ENCODE assay signal across 18 cellular contexts in the genomic region with DNA sequence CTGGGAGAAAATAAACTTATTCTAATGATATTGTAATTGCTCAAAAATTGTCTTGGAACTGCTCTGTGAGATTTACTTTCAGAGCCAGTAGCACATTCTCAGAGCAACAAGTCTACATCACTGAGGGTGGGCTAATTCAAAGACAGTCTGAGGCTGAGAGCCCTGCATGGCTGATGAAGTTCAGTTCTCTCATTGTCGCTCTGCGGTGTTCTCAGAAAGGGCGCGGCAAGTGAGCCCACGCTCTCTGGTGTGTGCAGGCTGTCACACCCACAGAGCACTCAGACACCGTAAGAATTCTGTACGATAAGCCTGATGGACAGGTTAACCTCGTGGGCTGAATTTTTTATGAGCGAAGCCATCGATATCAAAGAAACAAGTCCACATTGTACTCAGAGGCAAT.
"Had no signal": no experiment of that assay in that cellular context is flagged by ENCODE, and none has a peak within 500 bp of the region (broad histone marks: within the 10 kb centered on the region; RNA-seq: fewer than 3 reads in every experiment).

No MANE protein-coding gene starts in this region.

- H3K36me3 ChIP-seq: colonic mucosa, heart left ventricle, neutrophil, right lobe of liver, tibial artery, upper lobe of right lung, vagina had no signal

- H3K27ac ChIP-seq: colonic mucosa, heart left ventricle, neutrophil, right lobe of liver, tibial artery, upper lobe of right lung, vagina had no signal

- H3K4me3 ChIP-seq: colonic mucosa, heart left ventricle, right lobe of liver, tibial artery, upper lobe of right lung, vagina had no signal

- DNase-seq: colonic mucosa; effector CD4-positive, alpha-beta T cell; endodermal cell; erythroblast; foreskin melanocyte; heart left ventricle; hippocampal formation; mammary epithelial cell; naive thymus-derived CD4-positive, alpha-beta T cell; nephron progenitor cell; posterior cingulate gyrus; right lobe of liver; stimulated activated CD4-positive, alpha-beta T cell treated with anti-CD3 and anti-CD28 coated beads, Interleukin-4, amount 100 ng/mL, for 1 hour; stimulated activated CD8-positive, alpha-beta memory T cell treated with anti-CD3 and anti-CD28 coated beads, Interleukin-4, amount 100 ng/mL, for 48 hours; tibial artery; upper lobe of right lung had no signal

- H3K9me3 ChIP-seq: colonic mucosa, heart left ventricle, neutrophil, right lobe of liver, tibial artery, upper lobe of right lung, vagina had no signal

- H3K27me3 ChIP-seq: colonic mucosa, heart left ventricle, neutrophil, right lobe of liver, tibial artery, upper lobe of right lung, vagina had no signal
